ENCODE assay signal across 1 cellular context in the genomic region with DNA sequence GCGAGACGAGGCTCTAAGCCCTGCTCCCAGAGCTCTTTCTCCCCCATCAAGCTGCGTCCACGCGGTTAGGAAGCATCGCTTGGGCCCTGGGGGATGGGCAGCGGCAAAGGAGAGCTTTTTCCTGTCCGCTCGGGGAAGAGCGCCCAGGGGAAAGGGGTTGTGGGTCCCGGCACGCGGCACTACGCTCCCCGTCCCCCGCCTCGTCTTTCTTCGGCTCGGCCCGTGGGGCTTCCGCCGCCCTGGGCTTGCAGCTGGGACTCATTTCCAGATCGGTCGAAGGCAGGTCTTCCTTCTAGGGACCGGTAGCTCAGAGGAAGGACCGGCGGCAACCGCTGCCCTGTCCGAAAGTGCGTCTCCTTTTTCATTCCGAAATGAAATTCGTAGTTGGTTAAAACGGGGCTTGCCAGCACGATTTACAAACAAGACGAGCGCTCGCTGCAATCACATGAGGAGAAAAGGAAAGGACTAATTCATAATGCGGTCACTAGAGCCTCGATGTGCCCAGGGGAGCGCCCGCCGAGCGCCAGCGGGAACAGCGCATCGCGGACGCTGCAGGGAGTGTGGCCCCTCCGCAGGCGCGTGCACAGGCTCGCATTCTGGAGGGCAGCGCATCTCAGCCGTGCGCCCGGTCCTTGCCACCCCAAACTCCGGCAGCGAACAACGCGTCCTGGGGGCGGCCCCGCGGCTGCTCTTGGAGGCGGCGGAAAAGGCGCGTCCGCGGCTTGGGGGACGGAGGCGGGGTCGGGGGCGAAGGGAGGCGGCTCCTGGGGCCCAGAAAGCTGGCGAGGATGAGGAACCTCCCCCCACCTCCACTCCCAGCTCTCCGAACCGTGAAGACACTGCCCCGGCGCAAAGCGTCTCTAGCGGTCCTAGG.
TF ChIP-seq lines count a peak whose summit lies in the region.

No MANE protein-coding gene starts in this region.

TF ChIP-seq in endothelial cell of umbilical vein, 7 proteins besides CTCF, POLR2A, EP300 and RAD21:
- TF ChIP-seq, protein P1, sequence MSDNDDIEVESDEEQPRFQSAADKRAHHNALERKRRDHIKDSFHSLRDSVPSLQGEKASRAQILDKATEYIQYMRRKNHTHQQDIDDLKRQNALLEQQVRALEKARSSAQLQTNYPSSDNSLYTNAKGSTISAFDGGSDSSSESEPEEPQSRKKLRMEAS (IDR thresholded peaks at IDR 0.05; ENCODE audit: insufficient read depth, insufficient read length) = peak; percentile 12
- no peak for TF ChIP-seq EZH2 (IDR thresholded peaks at IDR 0.05; ENCODE audit: borderline replicate concordance, low read depth, low read length, severe bottlenecking)
